ENCODE assay signal across 8 cellular contexts in genomic region chr4:174358823-174359222, GRCh38.
DNase-seq lines count a peak whose midpoint lies in the region; ATAC-seq, FAIRE-seq and TF ChIP-seq lines count a peak whose summit lies in the region.

No MANE protein-coding gene starts in this region.

- no peaks in the 10 kb centered on the region for H3K9me3 ChIP-seq in left lung

- ATAC-seq in GM21381 (IDR thresholded peaks at IDR 0.05; ENCODE audit: unreplicated experiment): peak; percentile 98
- ATAC-seq in HG03469 (IDR thresholded peaks at IDR 0.05; ENCODE audit: unreplicated experiment): peak; percentile 97
- no peak for ATAC-seq in left lung

- FAIRE-seq in frontal cortex (lab: Jason Lieb, UNC): no peak

- H3K4me1 ChIP-seq in left lung: no peaks in the 10 kb centered on the region

- H3K36me3 ChIP-seq in left lung: no peaks in the 10 kb centered on the region

- no peaks in the 10 kb centered on the region for H3K27me3 ChIP-seq in left lung

- intact Hi-C loops in left lung (cut with DNase I): no loop called here

- no peak overlapping the region for H3K27ac ChIP-seq in left lung

- TF ChIP-seq CTCF in epithelial cell of esophagus (IDR thresholded peaks at IDR 0.05; ENCODE audit: insufficient read depth, low read depth, low read length, missing control alignments) (no peak), left lung (IDR thresholded peaks at IDR 0.05) (no peak)

- no peak overlapping the region for H3K4me3 ChIP-seq in epithelial cell of esophagus (ENCODE audit: low read length)
- no peak overlapping the region for H3K4me3 ChIP-seq in left lung

- peak; percentile 11 for DNase-seq in GM04504 (ENCODE audit: low read depth)
- peak; percentile 87 for DNase-seq in epithelial cell of esophagus (ENCODE audit: low read depth)
- no peak for DNase-seq in NCI-H82 treated with DMSO at 0.1 percent for 48 hours (lab: John Stamatoyannopoulos, UW; ENCODE audit: unreplicated experiment)
- DNase-seq in left lung: no peak
- no peak for DNase-seq in frontal cortex (ENCODE audit: low spot score in 2 of 2)
- no peak for DNase-seq in NCI-H1092 (lab: John Stamatoyannopoulos, UW)

Comparison
In these comparisons a context has a peak if more than half of its experiments do, and no peak if none do; other contexts are left out.
1. DNase-seq: peak in GM04504 (single experiment) and epithelial cell of esophagus (single experiment); none in NCI-H82 treated with DMSO at 0.1 percent for 48 hours (single experiment), left lung (0 of 2), frontal cortex (0 of 2) and NCI-H1092 (single experiment).